ENCODE assay signal across 8 cellular contexts in genomic region chr6:10404799-10405524, GRCh38. TPM values are rescaled to one million over a fixed set of nuclear protein-coding genes. Genes with fewer than 3 reads are reported as not detected.
DNase-seq lines count a peak whose midpoint lies in the region; ATAC-seq, FAIRE-seq and TF ChIP-seq lines count a peak whose summit lies in the region.

No MANE protein-coding gene starts in this region.

- WGBS in neuronal stem cell (ENCODE audit: extremely low coverage in 2 of 2, insufficient read length in 2 of 2, insufficient replicate concordance in 1 of 2), 2 donors: no CpG with 5 or more reads among the region's 31 CpGs

- H2AFZ ChIP-seq in KMS-11 (ENCODE audit: low read depth) (peak overlapping the region; percentile 85), neuronal stem cell (ENCODE audit: low read length) (peak overlapping the region; percentile 94)

- H3K18ac ChIP-seq in neuronal stem cell (ENCODE audit: low read length): peak overlapping the region; percentile 67

- ATAC-seq in GM21390 (IDR thresholded peaks at IDR 0.05; ENCODE audit: unreplicated experiment) (no peak), HG03280 (IDR thresholded peaks at IDR 0.05; ENCODE audit: unreplicated experiment) (no peak)

- H3K79me1 ChIP-seq in neuronal stem cell (ENCODE audit: low read depth, low read length): no peaks in the 10 kb centered on the region

- TF ChIP-seq CTCF in KMS-11 (conservative IDR thresholded peaks at IDR 0.05; ENCODE audit: low read depth, low read length): no peak
- no peak for TF ChIP-seq CTCF in coronary artery (IDR thresholded peaks at IDR 0.05)

- H3K4me3 ChIP-seq in KMS-11 (IDR thresholded peaks at IDR 0.05; ENCODE audit: insufficient read depth, low read depth, low read length) (no peak overlapping the region), coronary artery (peak overlapping the region; percentile 77), neuronal stem cell (ENCODE audit: low read length in 2 of 2) (peak overlapping the region; percentile 71 to 92)

- FAIRE-seq in G401.6 (lab: Jason Lieb, UNC): peak; percentile 87

- H3K9me3 ChIP-seq in neuronal stem cell (replicated peaks in 1 of 2; ENCODE audit: control insufficient read depth in 2 of 2, insufficient read depth in 1 of 2, low read depth in 1 of 2, low read length in 2 of 2): peaks cover 8% of the 10 kb centered on the region in 2 donors

- DNase-seq in coronary artery (ENCODE audit: low spot score): peak; percentile 66
- DNase-seq in neuronal stem cell (ENCODE audit: low spot score): no peak
- DNase-seq in GM19238 (ENCODE audit: insufficient read length, low spot score): no peak
- no peak for DNase-seq in putamen (ENCODE audit: low spot score)

- H3K36me3 ChIP-seq in KMS-11 (ENCODE audit: insufficient read depth): no peaks in the 10 kb centered on the region
- no peaks in the 10 kb centered on the region for H3K36me3 ChIP-seq in neuronal stem cell (replicated peaks in 1 of 2; ENCODE audit: control insufficient read depth in 2 of 2, insufficient read depth in 2 of 2, low read length in 2 of 2)

- no peaks in the 10 kb centered on the region for H3K27me3 ChIP-seq in KMS-11 (ENCODE audit: insufficient read depth, low read depth)
- peaks cover 17 to 83% (median 79%) of the 10 kb centered on the region in 3 experiments for H3K27me3 ChIP-seq in neuronal stem cell (ENCODE audit: control insufficient read depth in 3 of 3, insufficient read depth in 3 of 3, low read depth in 1 of 3, low read length in 3 of 3)

- no peak overlapping the region for H4K8ac ChIP-seq in neuronal stem cell (ENCODE audit: low read depth, low read length)

- H3K14ac ChIP-seq in neuronal stem cell (ENCODE audit: low read length): peak overlapping the region; percentile 63

- H3K79me2 ChIP-seq in KMS-11 (ENCODE audit: insufficient read depth, low read depth): peaks cover 10% of the 10 kb centered on the region

- H3K9ac ChIP-seq in KMS-11 (peak overlapping the region; percentile 90), neuronal stem cell (ENCODE audit: low read depth, low read length, poor library complexity) (no peak overlapping the region)

- H2BK5ac ChIP-seq in neuronal stem cell (ENCODE audit: low read length): no peak overlapping the region

- H3K4me2 ChIP-seq in KMS-11: peak overlapping the region; percentile 80
- H3K4me2 ChIP-seq in neuronal stem cell (ENCODE audit: insufficient read depth, low read length, poor library complexity, severe bottlenecking): peak overlapping the region; percentile 94

- H4K91ac ChIP-seq in neuronal stem cell (ENCODE audit: low read depth, low read length, poor library complexity): no peak overlapping the region

- peak overlapping the region; percentile 92 for H3K23ac ChIP-seq in neuronal stem cell (ENCODE audit: low read depth, low read length, poor library complexity)

- H3K4me1 ChIP-seq in KMS-11 (ENCODE audit: low read depth, poor library complexity, severe bottlenecking): peaks cover 30% of the 10 kb centered on the region
- H3K4me1 ChIP-seq in neuronal stem cell (ENCODE audit: control insufficient read depth in 2 of 2, insufficient read depth in 1 of 2, low read depth in 1 of 2, low read length in 2 of 2): peaks cover 3 to 6% of the 10 kb centered on the region in 2 donors

- no peaks in the 10 kb centered on the region for H4K20me1 ChIP-seq in KMS-11 (ENCODE audit: insufficient read depth)

- H2BK12ac ChIP-seq in neuronal stem cell (ENCODE audit: low read length): no peak overlapping the region

- H2BK15ac ChIP-seq in neuronal stem cell (ENCODE audit: low read length): no peak overlapping the region

- peak overlapping the region; percentile 42 for H2AK5ac ChIP-seq in neuronal stem cell (ENCODE audit: low read depth, low read length)

- peak overlapping the region; percentile 84 for H3K27ac ChIP-seq in KMS-11
- peak overlapping the region in 1 of 2 donors; percentile 58 for H3K27ac ChIP-seq in coronary artery
- no peak overlapping the region for H3K27ac ChIP-seq in neuronal stem cell (replicated peaks; ENCODE audit: low read length)

- H3K4ac ChIP-seq in neuronal stem cell (ENCODE audit: low read length): no peak overlapping the region

- no peak overlapping the region for H2BK120ac ChIP-seq in neuronal stem cell (ENCODE audit: low read depth, low read length)

RNA-seq across cellular contexts. Expression of gene TFAP2A, which starts 9.9 kb away (rescaled TPM):
- 0.53 TPM for polyA plus RNA-seq in neuronal stem cell (2013, experiment 1 of 2)
- polyA plus RNA-seq in neuronal stem cell (2013, experiment 2 of 2): 0.54 TPM
